ENCODE assay signal across 8 cellular contexts in the genomic region with DNA sequence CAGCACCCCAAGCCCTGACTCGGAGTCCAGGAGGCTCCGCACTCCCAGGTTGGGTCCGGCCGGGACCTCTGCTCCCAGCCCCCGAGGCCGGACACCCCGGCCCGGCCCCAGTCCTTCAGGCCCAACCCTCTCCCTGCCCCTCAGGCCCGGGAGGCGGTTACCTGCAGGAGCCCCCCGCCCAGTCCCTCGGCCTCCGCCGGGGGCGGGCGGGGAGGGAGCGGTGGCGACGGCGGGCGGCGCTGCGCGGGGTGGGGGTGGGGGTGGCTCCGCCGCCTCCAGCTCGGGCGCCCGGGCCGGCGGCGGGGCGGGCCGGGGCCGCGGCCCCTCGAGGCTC. TPM values are rescaled to one million over a fixed set of nuclear protein-coding genes. Genes with fewer than 3 reads are reported as not detected.
DNase-seq lines count a peak whose midpoint lies in the region; ATAC-seq and TF ChIP-seq lines count a peak whose summit lies in the region.

No MANE protein-coding gene starts in this region.

- peaks cover 3% of the 10 kb centered on the region for H3K27me3 Mint-ChIP-seq in progenitor cell of endocrine pancreas

- H3K27me3 ChIP-seq in BLaER1 treated with 17β-estradiol and CSF1 and Interleukin-3, amounts not matched to agents 10 nM and 100 nM: no peaks in the 10 kb centered on the region

- peak overlapping the region; percentile 88 to 97 (median 91) for H3K4me2 ChIP-seq in BLaER1 treated with 17β-estradiol and CSF1 and Interleukin-3, amounts not matched to agents 10 nM and 100 nM

- no peaks in the 10 kb centered on the region for H3K9me3 Mint-ChIP-seq in progenitor cell of endocrine pancreas (ENCODE audit: low read depth)

- intact Hi-C loops in Right ventricle myocardium superior (cut with DNase I): no loop called here

- peak overlapping the region; percentile 87 to 100 (median 99) for H3K4me3 ChIP-seq in BLaER1 treated with 17β-estradiol and CSF1 and Interleukin-3, amounts not matched to agents 10 nM and 100 nM

- H4K20me1 ChIP-seq in BLaER1 treated with 17β-estradiol and CSF1 and Interleukin-3, amounts not matched to agents 10 nM and 100 nM: peaks cover 44 to 50% (median 49%) of the 10 kb centered on the region in 11 experiments

- peaks cover 26% of the 10 kb centered on the region for H3K4me1 Mint-ChIP-seq in progenitor cell of endocrine pancreas (ENCODE audit: low read depth)

- H3K27ac Mint-ChIP-seq in progenitor cell of endocrine pancreas: peak overlapping the region; percentile 37

- peak overlapping the region; percentile 88 to 96 (median 93) for H3K9ac ChIP-seq in BLaER1 treated with 17β-estradiol and CSF1 and Interleukin-3, amounts not matched to agents 10 nM and 100 nM

- H3K4me3 Mint-ChIP-seq in progenitor cell of endocrine pancreas (ENCODE audit: low read depth): peak overlapping the region; percentile 84

- no peaks in the 10 kb centered on the region; a peak in 1 of 22 replicates for H3K9me3 ChIP-seq in BLaER1 treated with 17β-estradiol and CSF1 and Interleukin-3, amounts not matched to agents 10 nM and 100 nM (replicated peaks in 1 of 11)

- peaks cover 24 to 45% (median 38%) of the 10 kb centered on the region in 10 experiments for H3K4me1 ChIP-seq in BLaER1 treated with 17β-estradiol and CSF1 and Interleukin-3, amounts not matched to agents 10 nM and 100 nM

- no peak for TF ChIP-seq CTCF in progenitor cell of endocrine pancreas (IDR thresholded peaks at IDR 0.05; ENCODE audit: unreplicated experiment)

- peaks cover 0 to 13% (median 6%) of the 10 kb centered on the region in 11 experiments; a peak in 5 of 22 replicates for H3K36me3 ChIP-seq in BLaER1 treated with 17β-estradiol and CSF1 and Interleukin-3, amounts not matched to agents 10 nM and 100 nM

- H3K36me3 Mint-ChIP-seq in progenitor cell of endocrine pancreas (ENCODE audit: insufficient read depth): no peaks in the 10 kb centered on the region

- peak; percentile 43 for ATAC-seq in GM19463 (IDR thresholded peaks at IDR 0.05; ENCODE audit: unreplicated experiment)
- peak; percentile 71 for ATAC-seq in Right ventricle myocardium superior (ENCODE audit: poor library complexity)
- no peak for ATAC-seq in GM21367 (IDR thresholded peaks at IDR 0.05; ENCODE audit: unreplicated experiment)

- DNase-seq in HK-2 (ENCODE audit: unreplicated experiment) (peak; percentile 47), Right ventricle myocardium superior (no peak), progenitor cell of endocrine pancreas (ENCODE audit: low spot score, unreplicated experiment) (peak; percentile 25), COR-L47 (lab: John Stamatoyannopoulos, UW) (no peak)
- peak; percentile 81 for DNase-seq in activated CD8-positive, alpha-beta memory T cell treated with anti-CD3 and anti-CD28 coated beads for 24 hours

- H3K27ac ChIP-seq in BLaER1 treated with 17β-estradiol and CSF1 and Interleukin-3, amounts not matched to agents 10 nM and 100 nM: peak overlapping the region; percentile 76 to 92 (median 86)

RNA-seq across cellular contexts. Expression of a gene that starts 0.3 kb away (rescaled TPM):
- 16.3 TPM for total RNA-seq in Right ventricle myocardium superior
- total RNA-seq in progenitor cell of endocrine pancreas: 66.1 and 68.5 TPM in 2 replicates

Comparison
In these comparisons a context has a peak if more than half of its experiments do, and no peak if none do; other contexts are left out.
1. DNase-seq: peak in HK-2 (single experiment), activated CD8-positive, alpha-beta memory T cell treated with anti-CD3 and anti-CD28 coated beads for 24 hours (single experiment) and progenitor cell of endocrine pancreas (single experiment); none in Right ventricle myocardium superior (single experiment) and COR-L47 (single experiment).